In genomic region chr3:7469866-7470265, GRCh38 we compare ENCODE assay signal across 6 cellular contexts.
"Had no signal": no experiment of that assay in that cellular context is flagged by ENCODE, and none has a peak within 500 bp of the region (broad histone marks: within the 10 kb centered on the region; RNA-seq: fewer than 3 reads in every experiment).

No MANE protein-coding gene starts in this region.

- H3K4me3 ChIP-seq: K562 had no signal

- H3K4me3 Mint-ChIP-seq: IgD-negative memory B cell had no signal

- DNase-seq: IMR-90, KBM-7 had no signal

- ATAC-seq: HepG2, K562 had no signal

- H3K36me3 Mint-ChIP-seq: IgD-negative memory B cell had no signal

- H3K27ac ChIP-seq: HL-60 had no signal
